8 cellular contexts compared by ENCODE assay signal in genomic region chr20:3906744-3907716, GRCh38. TPM values are rescaled to one million over a fixed set of nuclear protein-coding genes. Genes with fewer than 3 reads are reported as not detected.
DNase-seq lines count a peak whose midpoint lies in the region; ATAC-seq and TF ChIP-seq lines count a peak whose summit lies in the region.
"Not testable (repeated sequence)": the region's sequence is repeated elsewhere in the genome, so short reads cannot be mapped to it uniquely, and the experiment has no call there.

No MANE protein-coding gene starts in this region.

- TF ChIP-seq CTCF in neutrophil (IDR thresholded peaks at IDR 0.05); vagina (IDR thresholded peaks at IDR 0.05): not testable (repeated sequence)

- peak overlapping the region; percentile 15 for H3K27ac ChIP-seq in neutrophil
- H3K27ac ChIP-seq in vagina: peak overlapping the region; percentile 23

- peak; percentile 69 for ATAC-seq in GM18520 (IDR thresholded peaks at IDR 0.05; ENCODE audit: unreplicated experiment)
- peak; percentile 73 for ATAC-seq in GM21360 (IDR thresholded peaks at IDR 0.05; ENCODE audit: unreplicated experiment)
- ATAC-seq in HG02840 (IDR thresholded peaks at IDR 0.05; ENCODE audit: low FRiP score, unreplicated experiment): peak; percentile 90
- peak; percentile 84 for ATAC-seq in HG03378 (IDR thresholded peaks at IDR 0.05; ENCODE audit: unreplicated experiment)

- H3K27me3 ChIP-seq in neutrophil, vagina: not testable (repeated sequence)

- H3K36me3 ChIP-seq in neutrophil (peaks cover 41% of the 10 kb centered on the region), vagina (peaks cover 0 to 35% of the 10 kb centered on the region in 2 donors)

- intact Hi-C loops in vagina (cut with DNase I): not testable (repeated sequence)

- H3K4me3 ChIP-seq in neutrophil (ENCODE audit: low read depth in 1 of 2, low read length in 1 of 2); vagina: not testable (repeated sequence)

- DNase-seq in activated CD4-positive, CD25-positive, alpha-beta regulatory T cell treated with anti-CD3 and anti-CD28 coated beads, Interleukin-2, amount 50 U/mL, for 16 hours (ENCODE audit: low read depth, low spot score): peak; percentile 22
- DNase-seq in activated effector memory CD4-positive, alpha-beta T cell treated with anti-CD3 and anti-CD28 coated beads, Interleukin-2, amount 50 U/mL, for 16 hours: peak; percentile 80
- not testable (repeated sequence) for DNase-seq in vagina (ENCODE audit: extremely low spot score in 2 of 2)

- TF ChIP-seq POLR2A in vagina (IDR thresholded peaks at IDR 0.05): not testable (repeated sequence)

- peaks cover 13 to 16% of the 10 kb centered on the region in 2 experiments for H3K4me1 ChIP-seq in neutrophil (ENCODE audit: control insufficient read depth in 1 of 2, insufficient read depth in 1 of 2, low read depth in 1 of 2, low read length in 1 of 2)
- H3K4me1 ChIP-seq in vagina: peaks cover 45% of the 10 kb centered on the region

- not testable (repeated sequence) for H3K9me3 ChIP-seq in neutrophil, vagina

RNA-seq across cellular contexts. Expression of gene PANK2, which starts 17.8 kb away (rescaled TPM):
- 53.5 TPM for total RNA-seq in vagina
